In the genomic region with DNA sequence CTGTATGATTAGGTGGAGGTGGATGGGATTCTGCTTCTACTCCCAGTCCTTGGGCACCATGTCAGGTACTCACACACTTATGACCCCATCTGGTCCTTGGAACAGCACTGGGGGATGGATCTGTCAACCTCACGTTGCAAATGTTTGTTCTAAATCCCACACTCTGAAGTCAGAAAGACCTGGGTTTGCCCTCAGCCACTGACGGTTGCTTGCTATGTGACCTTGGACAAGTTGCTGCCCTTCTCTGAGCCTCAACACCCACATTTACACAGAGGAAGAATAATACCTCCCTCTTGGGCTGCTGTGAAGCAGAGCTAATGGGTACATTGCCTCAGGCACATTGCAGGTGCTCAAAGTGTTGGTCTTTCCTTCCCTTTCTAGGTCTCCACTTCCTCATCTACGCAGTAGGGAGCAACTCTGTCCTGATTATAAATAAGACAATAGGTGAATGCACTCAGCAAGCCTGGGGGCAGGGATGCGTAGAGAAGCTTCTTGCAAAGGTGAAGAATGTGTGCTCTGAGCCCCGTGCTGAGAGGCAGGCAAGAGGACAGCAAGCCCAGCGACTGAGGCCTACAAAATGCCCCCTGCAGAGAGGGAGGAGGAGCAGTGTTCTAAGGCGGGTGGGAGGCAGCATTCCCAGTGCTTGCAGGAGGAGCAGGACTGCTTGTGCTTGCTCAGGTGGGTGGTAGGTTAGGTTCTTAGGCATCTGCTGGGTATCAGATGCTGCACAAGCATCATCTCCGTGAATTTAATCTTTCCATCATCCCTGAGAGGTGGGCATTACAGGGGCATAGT, we compare ENCODE assay signal across 15 cellular contexts. TPM values are rescaled to one million over a fixed set of nuclear protein-coding genes. Genes with fewer than 3 reads are reported as not detected.
"Had no signal": no experiment of that assay in that cellular context is flagged by ENCODE, and none has a peak within 500 bp of the region (broad histone marks: within the 10 kb centered on the region; RNA-seq: fewer than 3 reads in every experiment).

No MANE protein-coding gene starts in this region.

RNA-seq across cellular contexts. Expression of a gene that starts 21.8 kb away (rescaled TPM):
- total RNA-seq: chondrocyte, hepatocyte, left lobe of liver, mammary epithelial cell, mesothelial cell of epicardium, mucosa of gallbladder, myocyte, natural killer cell, neural crest cell, pancreas, prostate gland, renal cortical epithelial cell, subcutaneous adipose tissue, tibial nerve, uterus had no signal
- polyA plus RNA-seq: hepatocyte, mammary epithelial cell, pancreas had no signal
